Comparison of ENCODE assay signal across 2 cellular contexts in the genomic region with DNA sequence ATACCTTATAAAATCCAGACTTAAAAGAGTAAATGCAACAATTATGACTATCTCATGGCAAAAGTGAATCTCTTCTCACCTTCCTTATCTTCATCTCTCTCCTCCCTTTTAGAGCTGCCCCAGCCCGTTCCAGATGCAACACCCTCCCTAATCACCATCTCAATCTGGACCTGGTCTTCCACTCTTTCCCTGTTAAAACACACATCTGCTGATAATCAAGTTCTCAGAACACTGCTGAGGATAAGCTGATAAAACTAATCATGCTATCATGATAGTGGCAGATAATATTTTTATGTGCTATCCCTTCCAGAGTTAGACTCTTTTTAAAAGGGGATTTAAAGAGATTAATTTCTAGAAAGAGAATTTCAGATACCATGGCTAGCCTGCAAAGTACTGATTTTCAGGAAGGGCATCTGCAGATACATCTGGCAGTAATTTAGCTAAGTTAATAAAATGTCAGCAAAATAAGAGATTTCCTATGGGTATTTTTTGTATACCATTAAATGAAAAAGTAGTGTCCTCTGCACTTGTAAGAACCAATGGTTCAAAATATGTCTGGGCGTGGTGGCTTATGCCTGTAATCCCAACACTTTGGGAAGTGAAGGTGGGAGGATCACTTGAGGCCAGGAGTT.
A peak's percentile ranks its signal among the peaks of the same experiment; 100 is the strongest.
TF ChIP-seq lines count a peak whose summit lies in the region.

No MANE protein-coding gene starts in this region.

TF ChIP-seq in SK-N-SH, 30 proteins besides CTCF, POLR2A, EP300 and RAD21:
- TF ChIP-seq, protein P1, sequence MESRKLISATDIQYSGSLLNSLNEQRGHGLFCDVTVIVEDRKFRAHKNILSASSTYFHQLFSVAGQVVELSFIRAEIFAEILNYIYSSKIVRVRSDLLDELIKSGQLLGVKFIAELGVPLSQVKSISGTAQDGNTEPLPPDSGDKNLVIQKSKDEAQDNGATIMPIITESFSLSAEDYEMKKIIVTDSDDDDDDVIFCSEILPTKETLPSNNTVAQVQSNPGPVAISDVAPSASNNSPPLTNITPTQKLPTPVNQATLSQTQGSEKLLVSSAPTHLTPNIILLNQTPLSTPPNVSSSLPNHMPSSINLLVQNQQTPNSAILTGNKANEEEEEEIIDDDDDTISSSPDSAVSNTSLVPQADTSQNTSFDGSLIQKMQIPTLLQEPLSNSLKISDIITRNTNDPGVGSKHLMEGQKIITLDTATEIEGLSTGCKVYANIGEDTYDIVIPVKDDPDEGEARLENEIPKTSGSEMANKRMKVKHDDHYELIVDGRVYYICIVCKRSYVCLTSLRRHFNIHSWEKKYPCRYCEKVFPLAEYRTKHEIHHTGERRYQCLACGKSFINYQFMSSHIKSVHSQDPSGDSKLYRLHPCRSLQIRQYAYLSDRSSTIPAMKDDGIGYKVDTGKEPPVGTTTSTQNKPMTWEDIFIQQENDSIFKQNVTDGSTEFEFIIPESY (IDR thresholded peaks at IDR 0.05; ENCODE audit: borderline replicate concordance, low read depth): no peak
- no peak for TF ChIP-seq SMC3 (IDR thresholded peaks at IDR 0.05; ENCODE audit: low read depth, low read length)
- TF ChIP-seq EZH2phosphoT487 (IDR thresholded peaks at IDR 0.05; ENCODE audit: borderline replicate concordance, low read depth): no peak
- TF ChIP-seq, protein P2, sequence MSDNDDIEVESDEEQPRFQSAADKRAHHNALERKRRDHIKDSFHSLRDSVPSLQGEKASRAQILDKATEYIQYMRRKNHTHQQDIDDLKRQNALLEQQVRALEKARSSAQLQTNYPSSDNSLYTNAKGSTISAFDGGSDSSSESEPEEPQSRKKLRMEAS (IDR thresholded peaks at IDR 0.05; ENCODE audit: low read depth): no peak
- peak; percentile 91 for TF ChIP-seq CHD2 (IDR thresholded peaks at IDR 0.05; ENCODE audit: low read length, partially characterized antibody)
- TF ChIP-seq, protein P3, sequence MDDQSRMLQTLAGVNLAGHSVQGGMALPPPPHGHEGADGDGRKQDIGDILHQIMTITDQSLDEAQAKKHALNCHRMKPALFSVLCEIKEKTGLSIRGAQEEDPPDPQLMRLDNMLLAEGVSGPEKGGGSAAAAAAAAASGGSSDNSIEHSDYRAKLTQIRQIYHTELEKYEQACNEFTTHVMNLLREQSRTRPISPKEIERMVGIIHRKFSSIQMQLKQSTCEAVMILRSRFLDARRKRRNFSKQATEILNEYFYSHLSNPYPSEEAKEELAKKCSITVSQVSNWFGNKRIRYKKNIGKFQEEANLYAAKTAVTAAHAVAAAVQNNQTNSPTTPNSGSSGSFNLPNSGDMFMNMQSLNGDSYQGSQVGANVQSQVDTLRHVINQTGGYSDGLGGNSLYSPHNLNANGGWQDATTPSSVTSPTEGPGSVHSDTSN (IDR thresholded peaks at IDR 0.05): no peak
- no peak for TF ChIP-seq NFIC (IDR thresholded peaks at IDR 0.05; ENCODE audit: borderline replicate concordance)
- no peak for TF ChIP-seq GABPA (IDR thresholded peaks at IDR 0.05; ENCODE audit: low read depth)
- peak; percentile 98 for TF ChIP-seq RCOR1 (IDR thresholded peaks at IDR 0.05; ENCODE audit: low read length)
- TF ChIP-seq, protein P4, sequence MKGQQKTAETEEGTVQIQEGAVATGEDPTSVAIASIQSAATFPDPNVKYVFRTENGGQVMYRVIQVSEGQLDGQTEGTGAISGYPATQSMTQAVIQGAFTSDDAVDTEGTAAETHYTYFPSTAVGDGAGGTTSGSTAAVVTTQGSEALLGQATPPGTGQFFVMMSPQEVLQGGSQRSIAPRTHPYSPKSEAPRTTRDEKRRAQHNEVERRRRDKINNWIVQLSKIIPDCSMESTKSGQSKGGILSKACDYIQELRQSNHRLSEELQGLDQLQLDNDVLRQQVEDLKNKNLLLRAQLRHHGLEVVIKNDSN (IDR thresholded peaks at IDR 0.05; ENCODE audit: borderline replicate concordance, low read depth): no peak
- no peak for TF ChIP-seq MEF2A (IDR thresholded peaks at IDR 0.05; ENCODE audit: borderline replicate concordance, low read depth)
- TF ChIP-seq, protein P5, sequence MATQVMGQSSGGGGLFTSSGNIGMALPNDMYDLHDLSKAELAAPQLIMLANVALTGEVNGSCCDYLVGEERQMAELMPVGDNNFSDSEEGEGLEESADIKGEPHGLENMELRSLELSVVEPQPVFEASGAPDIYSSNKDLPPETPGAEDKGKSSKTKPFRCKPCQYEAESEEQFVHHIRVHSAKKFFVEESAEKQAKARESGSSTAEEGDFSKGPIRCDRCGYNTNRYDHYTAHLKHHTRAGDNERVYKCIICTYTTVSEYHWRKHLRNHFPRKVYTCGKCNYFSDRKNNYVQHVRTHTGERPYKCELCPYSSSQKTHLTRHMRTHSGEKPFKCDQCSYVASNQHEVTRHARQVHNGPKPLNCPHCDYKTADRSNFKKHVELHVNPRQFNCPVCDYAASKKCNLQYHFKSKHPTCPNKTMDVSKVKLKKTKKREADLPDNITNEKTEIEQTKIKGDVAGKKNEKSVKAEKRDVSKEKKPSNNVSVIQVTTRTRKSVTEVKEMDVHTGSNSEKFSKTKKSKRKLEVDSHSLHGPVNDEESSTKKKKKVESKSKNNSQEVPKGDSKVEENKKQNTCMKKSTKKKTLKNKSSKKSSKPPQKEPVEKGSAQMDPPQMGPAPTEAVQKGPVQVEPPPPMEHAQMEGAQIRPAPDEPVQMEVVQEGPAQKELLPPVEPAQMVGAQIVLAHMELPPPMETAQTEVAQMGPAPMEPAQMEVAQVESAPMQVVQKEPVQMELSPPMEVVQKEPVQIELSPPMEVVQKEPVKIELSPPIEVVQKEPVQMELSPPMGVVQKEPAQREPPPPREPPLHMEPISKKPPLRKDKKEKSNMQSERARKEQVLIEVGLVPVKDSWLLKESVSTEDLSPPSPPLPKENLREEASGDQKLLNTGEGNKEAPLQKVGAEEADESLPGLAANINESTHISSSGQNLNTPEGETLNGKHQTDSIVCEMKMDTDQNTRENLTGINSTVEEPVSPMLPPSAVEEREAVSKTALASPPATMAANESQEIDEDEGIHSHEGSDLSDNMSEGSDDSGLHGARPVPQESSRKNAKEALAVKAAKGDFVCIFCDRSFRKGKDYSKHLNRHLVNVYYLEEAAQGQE (IDR thresholded peaks at IDR 0.05; ENCODE audit: low read depth, low read length): no peak
- no peak for TF ChIP-seq JUND (IDR thresholded peaks at IDR 0.05)
- peak; percentile 100 for TF ChIP-seq GATA2 (CRISPR knock-in tag; IDR thresholded peaks at IDR 0.05)
- TF ChIP-seq RFX5 (IDR thresholded peaks at IDR 0.05; ENCODE audit: low read length): peak; percentile 25; the same call in 1 of the 2 replicates
- TF ChIP-seq TCF12 (IDR thresholded peaks at IDR 0.05): peak; percentile 17; the same call in 1 of the 2 replicates

TF ChIP-seq in K562, 482 proteins besides CTCF, POLR2A, EP300 and RAD21:
- TF ChIP-seq, protein P6, sequence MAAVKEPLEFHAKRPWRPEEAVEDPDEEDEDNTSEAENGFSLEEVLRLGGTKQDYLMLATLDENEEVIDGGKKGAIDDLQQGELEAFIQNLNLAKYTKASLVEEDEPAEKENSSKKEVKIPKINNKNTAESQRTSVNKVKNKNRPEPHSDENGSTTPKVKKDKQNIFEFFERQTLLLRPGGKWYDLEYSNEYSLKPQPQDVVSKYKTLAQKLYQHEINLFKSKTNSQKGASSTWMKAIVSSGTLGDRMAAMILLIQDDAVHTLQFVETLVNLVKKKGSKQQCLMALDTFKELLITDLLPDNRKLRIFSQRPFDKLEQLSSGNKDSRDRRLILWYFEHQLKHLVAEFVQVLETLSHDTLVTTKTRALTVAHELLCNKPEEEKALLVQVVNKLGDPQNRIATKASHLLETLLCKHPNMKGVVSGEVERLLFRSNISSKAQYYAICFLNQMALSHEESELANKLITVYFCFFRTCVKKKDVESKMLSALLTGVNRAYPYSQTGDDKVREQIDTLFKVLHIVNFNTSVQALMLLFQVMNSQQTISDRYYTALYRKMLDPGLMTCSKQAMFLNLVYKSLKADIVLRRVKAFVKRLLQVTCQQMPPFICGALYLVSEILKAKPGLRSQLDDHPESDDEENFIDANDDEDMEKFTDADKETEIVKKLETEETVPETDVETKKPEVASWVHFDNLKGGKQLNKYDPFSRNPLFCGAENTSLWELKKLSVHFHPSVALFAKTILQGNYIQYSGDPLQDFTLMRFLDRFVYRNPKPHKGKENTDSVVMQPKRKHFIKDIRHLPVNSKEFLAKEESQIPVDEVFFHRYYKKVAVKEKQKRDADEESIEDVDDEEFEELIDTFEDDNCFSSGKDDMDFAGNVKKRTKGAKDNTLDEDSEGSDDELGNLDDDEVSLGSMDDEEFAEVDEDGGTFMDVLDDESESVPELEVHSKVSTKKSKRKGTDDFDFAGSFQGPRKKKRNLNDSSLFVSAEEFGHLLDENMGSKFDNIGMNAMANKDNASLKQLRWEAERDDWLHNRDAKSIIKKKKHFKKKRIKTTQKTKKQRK (IDR thresholded peaks at IDR 0.05; ENCODE audit: borderline replicate concordance, low read depth, low read length): no peak
- TF ChIP-seq TAL1 (IDR thresholded peaks at IDR 0.05) (peak; percentile 31; the same call in 1 of the 2 replicates), ZNF311 (CRISPR knock-in tag; IDR thresholded peaks at IDR 0.05) (no peak), ARID1B (IDR thresholded peaks at IDR 0.05) (0 out of 2 replicates have a peak, but pooled peaks have one; percentile 9), CBFA2T3 (IDR thresholded peaks at IDR 0.05) (peak; percentile 62)
